23 cellular contexts compared by ENCODE assay signal in genomic region chr9:114432323-114433067, GRCh38.
"Had no signal": no experiment of that assay in that cellular context is flagged by ENCODE, and none has a peak within 500 bp of the region (broad histone marks: within the 10 kb centered on the region; RNA-seq: fewer than 3 reads in every experiment).

No MANE protein-coding gene starts in this region.

- DNase-seq: left ventricle myocardium inferior; mesendoderm; naive B cell; natural killer cell; nephron progenitor cell; occipital lobe; psoas muscle; stimulated activated CD4-positive, alpha-beta T cell treated with anti-CD3 and anti-CD28 coated beads, Interleukin-4, amount 100 ng/mL, for 24 hours; stimulated activated naive CD4-positive, alpha-beta T cell; stomach; thyroid gland; transverse colon; upper lobe of left lung had no signal

- H3K9me3 Mint-ChIP-seq: mesothelial cell of epicardium; naive B cell; natural killer cell; nephron progenitor cell; neural progenitor cell; stimulated activated effector memory CD8-positive, alpha-beta T cell treated with anti-CD3 and anti-CD28 coated beads, Interleukin-12 subunit alpha, Interleukin-12 subunit beta, amount 100 ng/mL, for 72 hours had no signal

- H3K4me3 ChIP-seq: left ventricle myocardium inferior, lung, neural progenitor cell, psoas muscle, right lobe of liver, skin epidermis, stomach, testis, thyroid gland, transverse colon, upper lobe of left lung, vagina had no signal

- H3K36me3 Mint-ChIP-seq: mesothelial cell of epicardium; naive B cell; natural killer cell; neural progenitor cell; stimulated activated effector memory CD8-positive, alpha-beta T cell treated with anti-CD3 and anti-CD28 coated beads, Interleukin-12 subunit alpha, Interleukin-12 subunit beta, amount 100 ng/mL, for 72 hours had no signal

- H3K36me3 ChIP-seq: left ventricle myocardium inferior, neural progenitor cell, neutrophil, right lobe of liver, thyroid gland, transverse colon, upper lobe of left lung, vagina had no signal

- H3K27me3 ChIP-seq: neural progenitor cell, right lobe of liver, stomach, testis, thyroid gland, transverse colon, upper lobe of left lung, vagina had no signal

- H3K4me1 ChIP-seq: left ventricle myocardium inferior, neural progenitor cell, parathyroid adenoma, psoas muscle, right lobe of liver, testis, thyroid gland, transverse colon, upper lobe of left lung, vagina had no signal

- H3K27ac Mint-ChIP-seq: mesothelial cell of epicardium, natural killer cell, nephron progenitor cell, neural progenitor cell had no signal

- ATAC-seq: natural killer cell; psoas muscle; right lobe of liver; stimulated activated effector memory CD8-positive, alpha-beta T cell treated with anti-CD3 and anti-CD28 coated beads, Interleukin-12 subunit alpha, Interleukin-12 subunit beta, amount 100 ng/mL, for 72 hours had no signal

- H3K27ac ChIP-seq: left ventricle myocardium inferior, neural progenitor cell, neutrophil, parathyroid adenoma, psoas muscle, right lobe of liver, skin epidermis, stomach, testis, thyroid gland, transverse colon, upper lobe of left lung, vagina had no signal

- H3K4me3 Mint-ChIP-seq: mesothelial cell of epicardium; natural killer cell; nephron progenitor cell; neural progenitor cell; stimulated activated effector memory CD8-positive, alpha-beta T cell treated with anti-CD3 and anti-CD28 coated beads, Interleukin-12 subunit alpha, Interleukin-12 subunit beta, amount 100 ng/mL, for 72 hours had no signal

- H3K27me3 Mint-ChIP-seq: naive B cell had no signal

- H3K79me2 ChIP-seq: parathyroid adenoma had no signal

- H2AFZ ChIP-seq: neural progenitor cell, parathyroid adenoma had no signal

- H3K9ac ChIP-seq: neural progenitor cell, parathyroid adenoma had no signal

- H3K4me2 ChIP-seq: neural progenitor cell had no signal

- H3K9me3 ChIP-seq: left ventricle myocardium inferior, neutrophil, psoas muscle, right lobe of liver, stomach, testis, thyroid gland, transverse colon, upper lobe of left lung, vagina had no signal

- H3K4me1 Mint-ChIP-seq: mesothelial cell of epicardium, nephron progenitor cell had no signal
